In genomic region chr6:42819803-42820508, GRCh38 we compare ENCODE assay signal across 8 cellular contexts. TPM values are rescaled to one million over a fixed set of nuclear protein-coding genes. Genes with fewer than 3 reads are reported as not detected.
A peak's percentile ranks its signal among the peaks of the same experiment; 100 is the strongest.
DNase-seq lines count a peak whose midpoint lies in the region; ATAC-seq and TF ChIP-seq lines count a peak whose summit lies in the region.

No MANE protein-coding gene starts in this region.

- peak overlapping the region; percentile 79 to 84 for H3K27ac Mint-ChIP-seq in effector memory CD8-positive, alpha-beta T cell
- H3K27ac Mint-ChIP-seq in osteocyte (ENCODE audit: unreplicated experiment): peak overlapping the region; percentile 1

- DNase-seq in DMS53 treated with DMSO at 0.1 percent for 48 hours (lab: John Stamatoyannopoulos, UW; ENCODE audit: unreplicated experiment): peak; percentile 93
- peak; percentile 63 for DNase-seq in NCI-H1436 (lab: John Stamatoyannopoulos, UW)
- DNase-seq in effector memory CD8-positive, alpha-beta T cell: peak; percentile 2 to 19 (median 9)
- DNase-seq in osteocyte (ENCODE audit: extremely low spot score, unreplicated experiment): no peak
- DNase-seq in foreskin melanocyte: no peak
- DNase-seq in effector memory CD4-positive, alpha-beta T cell: no peak

- H3K4me1 Mint-ChIP-seq in effector memory CD8-positive, alpha-beta T cell (ENCODE audit: low read depth in 2 of 2): peaks cover 17 to 37% of the 10 kb centered on the region in 2 donors
- peaks cover 18% of the 10 kb centered on the region for H3K4me1 Mint-ChIP-seq in osteocyte (ENCODE audit: unreplicated experiment)

- no peaks in the 10 kb centered on the region for H3K4me1 ChIP-seq in effector memory CD4-positive, alpha-beta T cell (ENCODE audit: control insufficient read depth, insufficient read depth, low read length, poor library complexity, severe bottlenecking)

- no peak overlapping the region for H3K27ac ChIP-seq in effector memory CD4-positive, alpha-beta T cell (ENCODE audit: insufficient read depth, low read length, poor library complexity, severe bottlenecking)

- ATAC-seq in effector memory CD8-positive, alpha-beta T cell (replicated peaks): peak; percentile 97
- ATAC-seq in GM21825 (IDR thresholded peaks at IDR 0.05; ENCODE audit: unreplicated experiment): no peak
- no peak for ATAC-seq in GM19397 (IDR thresholded peaks at IDR 0.05; ENCODE audit: unreplicated experiment)

- H3K27me3 ChIP-seq in effector memory CD4-positive, alpha-beta T cell (replicated peaks; ENCODE audit: control insufficient read depth, insufficient read depth, low read length, poor library complexity, severe bottlenecking): no peaks in the 10 kb centered on the region

- TF ChIP-seq CTCF in osteocyte (IDR thresholded peaks at IDR 0.05): peak; percentile 11

- no peaks in the 10 kb centered on the region for H3K9me3 Mint-ChIP-seq in effector memory CD8-positive, alpha-beta T cell
- no peaks in the 10 kb centered on the region for H3K9me3 Mint-ChIP-seq in osteocyte (ENCODE audit: unreplicated experiment)

- no peak overlapping the region for H3K4me3 ChIP-seq in effector memory CD4-positive, alpha-beta T cell (ENCODE audit: insufficient read depth, low read depth, low read length, poor library complexity, severe bottlenecking)

- H3K9me3 ChIP-seq in effector memory CD4-positive, alpha-beta T cell (ENCODE audit: control insufficient read depth, low read length): no peaks in the 10 kb centered on the region

- peak overlapping the region; percentile 11 to 27 for H3K4me3 Mint-ChIP-seq in effector memory CD8-positive, alpha-beta T cell
- H3K4me3 Mint-ChIP-seq in osteocyte (ENCODE audit: unreplicated experiment): no peak overlapping the region

- peaks cover 43% of the 10 kb centered on the region for H3K36me3 Mint-ChIP-seq in effector memory CD8-positive, alpha-beta T cell (ENCODE audit: insufficient read depth)
- peaks cover 4% of the 10 kb centered on the region for H3K36me3 Mint-ChIP-seq in osteocyte (ENCODE audit: unreplicated experiment)

- no peaks in the 10 kb centered on the region for H3K27me3 Mint-ChIP-seq in effector memory CD8-positive, alpha-beta T cell
- H3K27me3 Mint-ChIP-seq in osteocyte (ENCODE audit: unreplicated experiment): no peaks in the 10 kb centered on the region

- peaks cover 13% of the 10 kb centered on the region for H3K36me3 ChIP-seq in effector memory CD4-positive, alpha-beta T cell (ENCODE audit: control insufficient read depth, insufficient read depth, low read length)

RNA-seq across cellular contexts. Expression of gene BICRAL, which starts 38.1 kb away (rescaled TPM):
- total RNA-seq in osteocyte: 12.0 and 12.7 TPM in 2 replicates

RNA-seq across cellular contexts. Expression of gene RPL7L1, which starts 59.5 kb away (rescaled TPM):
- 77.4 and 80.5 TPM in 2 replicates for total RNA-seq in osteocyte

Comparison
In these comparisons a context has a peak if more than half of its experiments do, and no peak if none do; other contexts are left out.
1. DNase-seq: peak in DMS53 treated with DMSO at 0.1 percent for 48 hours (single experiment), NCI-H1436 (single experiment) and effector memory CD8-positive, alpha-beta T cell (3 of 3); none in osteocyte (single experiment), foreskin melanocyte (single experiment) and effector memory CD4-positive, alpha-beta T cell (0 of 3).